ENCODE assay signal across 8 cellular contexts in the genomic region with DNA sequence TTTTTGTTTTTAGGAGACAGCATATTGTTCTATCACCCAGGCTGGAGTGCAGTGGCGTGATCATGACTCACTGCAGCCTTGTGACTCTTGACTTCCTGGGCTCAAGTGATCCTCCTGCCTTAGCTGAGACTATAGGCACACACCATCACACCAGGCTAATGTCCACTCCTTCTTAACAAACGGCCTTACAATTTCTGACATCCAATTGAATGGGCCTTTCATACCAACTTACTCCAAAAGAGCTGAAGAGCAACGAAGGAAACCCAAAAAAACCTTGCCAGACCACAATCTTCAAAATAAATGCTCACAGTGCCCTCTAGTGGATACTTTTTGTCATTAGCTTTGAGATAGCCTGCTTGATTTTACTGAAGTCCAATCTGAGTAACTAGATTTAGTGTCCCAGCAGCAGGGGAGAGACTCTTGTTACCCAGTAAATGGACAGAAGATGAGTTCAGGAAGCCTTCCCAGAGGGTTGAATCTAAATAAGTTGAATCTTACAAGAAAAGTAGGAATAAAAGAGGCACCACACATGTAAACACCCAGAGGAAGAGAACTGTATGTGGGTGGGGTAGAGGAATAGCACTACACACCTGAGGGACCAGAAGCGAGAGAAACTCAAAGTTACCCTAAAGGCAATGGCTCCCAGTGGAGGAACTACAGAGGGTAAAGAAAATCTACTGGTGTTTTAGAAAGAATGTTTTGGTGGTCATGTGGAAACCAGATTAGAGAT. TPM values are rescaled to one million over a fixed set of nuclear protein-coding genes. Genes with fewer than 3 reads are reported as not detected.
DNase-seq lines count a peak whose midpoint lies in the region; ATAC-seq and TF ChIP-seq lines count a peak whose summit lies in the region.

No MANE protein-coding gene starts in this region.

- DNase-seq in GM20000 (ENCODE audit: low spot score), result peak; percentile 55
- DNase-seq in NCI-H748 treated with DMSO at 0.1 percent for 48 hours (lab: John Stamatoyannopoulos, UW), result peak; percentile 95
- peak; percentile 68 for DNase-seq in globus pallidus (ENCODE audit: low spot score)
- DNase-seq in NCI-H187 (lab: John Stamatoyannopoulos, UW), result no peak

- 0 out of 2 replicates have a peak, but pooled peaks cover 9% of the 10 kb centered on the region for H3F3A ChIP-seq in DOHH2 (ENCODE audit: control insufficient read depth, insufficient read depth)

- no peak overlapping the region for H3K4me3 ChIP-seq in DOHH2 (ENCODE audit: low read length)
- H3K4me3 ChIP-seq in parathyroid adenoma (ENCODE audit: low read depth, low read length), result no peak overlapping the region

- peak overlapping the region; percentile 18 for H3K4me2 ChIP-seq in DOHH2 (ENCODE audit: low read length)
- H3K4me2 ChIP-seq in parathyroid adenoma (ENCODE audit: low read length), result no peak overlapping the region

- peak overlapping the region; percentile 55 for H3K4me3 Mint-ChIP-seq in activated T-helper 17 cell treated with anti-CD3 and anti-CD28 coated beads, Interleukin-2, amount 50 U/mL, for 72 hours

- H3K36me3 ChIP-seq in DOHH2 (ENCODE audit: control insufficient read depth, low read length) (peaks cover 95% of the 10 kb centered on the region), parathyroid adenoma (ENCODE audit: control insufficient read depth, insufficient read depth, low read length) (no peaks in the 10 kb centered on the region)

- H3K4me1 ChIP-seq in DOHH2 (ENCODE audit: control insufficient read depth, low read length) (peaks cover 22% of the 10 kb centered on the region), parathyroid adenoma (no peaks in the 10 kb centered on the region)

- H3K27ac Mint-ChIP-seq in activated T-helper 17 cell treated with anti-CD3 and anti-CD28 coated beads, Interleukin-2, amount 50 U/mL, for 72 hours, result peak overlapping the region; percentile 72

- H2AFZ ChIP-seq in parathyroid adenoma, result no peak overlapping the region

- ATAC-seq in HG03565 (IDR thresholded peaks at IDR 0.05; ENCODE audit: unreplicated experiment), result peak; percentile 56
- peak; percentile 79 for ATAC-seq in activated T-helper 17 cell treated with anti-CD3 and anti-CD28 coated beads, Interleukin-2, amount 50 U/mL, for 72 hours (replicated peaks)

- H3K9me2 ChIP-seq in DOHH2 (replicated peaks; ENCODE audit: control insufficient read depth, low read length), result no peaks in the 10 kb centered on the region

- no peaks in the 10 kb centered on the region for H3K27me3 Mint-ChIP-seq in activated T-helper 17 cell treated with anti-CD3 and anti-CD28 coated beads, Interleukin-2, amount 50 U/mL, for 72 hours

- no peaks in the 10 kb centered on the region for H3K9me3 ChIP-seq in DOHH2 (ENCODE audit: control insufficient read depth, insufficient read depth, low read length)
- H3K9me3 ChIP-seq in parathyroid adenoma (ENCODE audit: control insufficient read depth, low read length), result no peaks in the 10 kb centered on the region

- no peaks in the 10 kb centered on the region for H3K27me3 ChIP-seq in DOHH2 (ENCODE audit: control insufficient read depth, low read length)
- H3K27me3 ChIP-seq in parathyroid adenoma (ENCODE audit: control insufficient read depth, insufficient read depth, low read length), result no peaks in the 10 kb centered on the region

- H3K27ac ChIP-seq in DOHH2 (ENCODE audit: low read depth, low read length) (no peak overlapping the region), parathyroid adenoma (no peak overlapping the region)

- H4K20me1 ChIP-seq in DOHH2 (ENCODE audit: control insufficient read depth, insufficient read depth, low read depth, low read length), result peaks cover 20% of the 10 kb centered on the region

- TF ChIP-seq CTCF in DOHH2 (IDR thresholded peaks at IDR 0.05; ENCODE audit: low read depth, low read length, poor library complexity, severe bottlenecking) (peak; percentile 78), GM20000 (IDR thresholded peaks at IDR 0.05; ENCODE audit: extremely low read depth, missing control alignments) (peak; percentile 49), parathyroid adenoma (IDR thresholded peaks at IDR 0.05) (peak; percentile 73)

- peaks cover 98% of the 10 kb centered on the region for H3K36me3 Mint-ChIP-seq in activated T-helper 17 cell treated with anti-CD3 and anti-CD28 coated beads, Interleukin-2, amount 50 U/mL, for 72 hours (ENCODE audit: low read depth)

- peaks cover 36% of the 10 kb centered on the region for H3K4me1 Mint-ChIP-seq in activated T-helper 17 cell treated with anti-CD3 and anti-CD28 coated beads, Interleukin-2, amount 50 U/mL, for 72 hours

- no peaks in the 10 kb centered on the region for H3K9me3 Mint-ChIP-seq in activated T-helper 17 cell treated with anti-CD3 and anti-CD28 coated beads, Interleukin-2, amount 50 U/mL, for 72 hours

- H3K79me2 ChIP-seq in DOHH2 (ENCODE audit: control insufficient read depth, low read length) (peaks cover 58% of the 10 kb centered on the region), parathyroid adenoma (peaks cover 21% of the 10 kb centered on the region)

- no peak overlapping the region for H3K9ac ChIP-seq in parathyroid adenoma

RNA-seq across cellular contexts. Expression of gene ZNF622, which starts 9.3 kb away (rescaled TPM):
- 10 to 100 TPM; 27.0 to 37.3 TPM for total RNA-seq in activated T-helper 17 cell treated with anti-CD3 and anti-CD28 coated beads, Interleukin-2, amount 50 U/mL, for 72 hours

Comparison
In these comparisons a context has a peak if more than half of its experiments do, and no peak if none do; other contexts are left out.
1. DNase-seq: peak in GM20000 (single experiment), NCI-H748 treated with DMSO at 0.1 percent for 48 hours (single experiment) and globus pallidus (single experiment); none in NCI-H187 (0 of 2).
2. Peak in every context shown above with its lines, with median percentiles within 50 percentile points of each other: CTCF ChIP-seq.